ENCODE assay signal across 8 cellular contexts in the genomic region with DNA sequence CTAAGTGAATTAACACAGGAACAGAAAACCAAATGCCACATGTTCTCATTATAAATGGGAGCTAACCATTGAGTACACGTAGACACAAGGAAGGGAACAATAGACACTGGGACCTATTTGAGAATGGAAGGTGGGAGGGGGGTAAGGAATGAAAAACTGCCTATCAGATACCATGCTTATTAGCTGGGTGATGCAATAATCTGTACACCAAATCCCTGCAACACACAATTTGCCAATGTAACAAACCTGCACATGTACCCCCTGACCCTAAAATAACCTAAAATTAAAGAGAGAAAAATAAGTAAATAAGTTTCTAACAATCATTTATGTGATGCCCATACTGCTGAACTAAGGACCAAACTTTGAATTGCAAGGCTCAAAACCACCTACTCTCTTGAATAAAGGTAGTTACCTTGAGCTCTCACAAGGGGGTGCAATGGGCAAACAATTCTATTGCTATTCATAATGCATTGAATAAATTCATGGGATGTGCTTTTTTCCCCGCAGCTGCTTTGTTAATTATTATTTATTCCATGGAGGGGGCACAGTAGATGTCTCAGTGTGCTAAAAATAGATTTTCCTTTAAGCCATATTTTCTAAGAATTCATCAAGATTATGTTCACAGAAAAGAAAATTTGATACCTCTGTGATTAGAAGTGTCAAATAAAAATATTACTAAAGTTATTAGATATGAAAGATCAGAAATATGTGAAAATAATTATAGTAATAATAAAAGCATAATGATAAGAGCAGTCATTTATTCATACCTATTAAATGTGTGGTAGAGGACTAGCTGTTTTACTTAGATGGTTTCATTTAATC.
DNase-seq lines count a peak whose midpoint lies in the region; TF ChIP-seq lines count a peak whose summit lies in the region.

No MANE protein-coding gene starts in this region.

- H3K27ac ChIP-seq in SK-N-SH (ENCODE audit: low read depth in 2 of 2, low read length in 1 of 2): no peak overlapping the region
- no peak overlapping the region for H3K27ac ChIP-seq in osteoblast (ENCODE audit: low read depth, low read length)

- H4K20me1 ChIP-seq in SK-N-SH (ENCODE audit: insufficient read depth) (no peaks in the 10 kb centered on the region), osteoblast (ENCODE audit: insufficient read depth, low read length) (no peaks in the 10 kb centered on the region)

- CTCF ChIA-PET in Calu3 (lab: Charles Lee) (interaction anchor here (0.8 to 1.6 kb wide), 4 partner anchors 18 to 244 kb away, joined by 4 to 9 read pairs (median 5); no protein-coding TSS in a partner anchor), SK-N-SH (lab: Yijun Ruan, JAX) (interaction anchor here (0.6 to 2.8 kb wide), 21 partner anchors 9 to 1049 kb away, joined by 3 to 21 read pairs (median 4); no protein-coding TSS in a partner anchor)
- CTCF ChIA-PET in activated CD4-positive, alpha-beta memory T cell treated with anti-CD3 and anti-CD28 coated beads for 36 hours (lab: Charles Lee): interaction anchor here (0.6 to 2.3 kb wide), 14 partner anchors 8 to 646 kb away, joined by 3 to 31 read pairs (median 4); no protein-coding TSS in a partner anchor

- no peak overlapping the region for H3K4me3 ChIP-seq in SK-N-SH (ENCODE audit: low read depth in 2 of 2, low read length in 1 of 2)
- H3K4me3 ChIP-seq in fibroblast of mammary gland (ENCODE audit: control insufficient read depth, low read depth, low read length): no peak overlapping the region
- no peak overlapping the region for H3K4me3 ChIP-seq in osteoblast (ENCODE audit: insufficient read depth, low read length)

- H3K4me1 ChIP-seq in SK-N-SH (ENCODE audit: control insufficient read depth in 1 of 2, insufficient read depth in 2 of 2, low read depth in 1 of 2, low read length in 1 of 2): no peaks in the 10 kb centered on the region
- no peaks in the 10 kb centered on the region for H3K4me1 ChIP-seq in osteoblast (ENCODE audit: insufficient read depth, low read length)

- no peaks in the 10 kb centered on the region for H3K36me3 ChIP-seq in SK-N-SH (replicated peaks in 1 of 2; ENCODE audit: control insufficient read depth in 1 of 2, insufficient read depth in 2 of 2, low read length in 1 of 2)
- H3K36me3 ChIP-seq in osteoblast (ENCODE audit: insufficient read depth, low read length): no peaks in the 10 kb centered on the region

- no peak for TF ChIP-seq EP300 in SK-N-SH (IDR thresholded peaks at IDR 0.05; ENCODE audit: borderline replicate concordance in 1 of 2, low read depth in 1 of 2, low read length in 1 of 2)

- peak; percentile 83 for TF ChIP-seq RAD21 in SK-N-SH (IDR thresholded peaks at IDR 0.05; ENCODE audit: low read length)

- no peak overlapping the region for H3K4me2 ChIP-seq in SK-N-SH
- H3K4me2 ChIP-seq in osteoblast (ENCODE audit: insufficient read depth, low read length): no peak overlapping the region

- TF ChIP-seq CTCF in Calu3 (IDR thresholded peaks at IDR 0.05; ENCODE audit: unreplicated experiment): peak; percentile 37
- peak; percentile 60 for TF ChIP-seq CTCF in GM20000 (IDR thresholded peaks at IDR 0.05; ENCODE audit: extremely low read depth, missing control alignments)
- peak; percentile 84 for TF ChIP-seq CTCF in SK-N-SH (IDR thresholded peaks at IDR 0.05)
- peak; percentile 78 for TF ChIP-seq CTCF in fibroblast of mammary gland (conservative IDR thresholded peaks at IDR 0.05; ENCODE audit: control insufficient read depth, insufficient read depth, low read depth, low read length)
- peak; percentile 80 for TF ChIP-seq CTCF in osteoblast (IDR thresholded peaks at IDR 0.05; ENCODE audit: extremely low read depth, low read depth, low read length)

- H3K36me3 Mint-ChIP-seq in Calu3 (ENCODE audit: insufficient read depth, unreplicated experiment): no peaks in the 10 kb centered on the region
- no peaks in the 10 kb centered on the region for H3K36me3 Mint-ChIP-seq in activated CD4-positive, alpha-beta memory T cell treated with anti-CD3 and anti-CD28 coated beads for 36 hours

- no peak overlapping the region for H3K4me3 Mint-ChIP-seq in Calu3 (ENCODE audit: low read depth, unreplicated experiment)
- H3K4me3 Mint-ChIP-seq in activated CD4-positive, alpha-beta memory T cell treated with anti-CD3 and anti-CD28 coated beads for 36 hours: no peak overlapping the region

- 4% methylated on average over 2 of the region's 2 CpGs for WGBS in SK-N-SH (ENCODE audit: low lambda C conversion rate)

- no peaks in the 10 kb centered on the region; the same call in 1 of the 2 replicates for H3K9me3 ChIP-seq in SK-N-SH
- no peaks in the 10 kb centered on the region for H3K9me3 ChIP-seq in osteoblast (ENCODE audit: low read depth, low read length)

- DNase-seq in Calu3 (peak; percentile 55), GM20000 (ENCODE audit: low spot score) (peak; percentile 30), NCI-H1092 treated with DMSO at 0.1 percent for 48 hours (lab: John Stamatoyannopoulos, UW) (peak; percentile 78), SK-N-SH (peak; percentile 42), fibroblast of mammary gland (ENCODE audit: low read depth) (peak; percentile 70), osteoblast (ENCODE audit: insufficient read length, low spot score, missing footprints) (peak; percentile 79), occipital lobe (lab: John Stamatoyannopoulos, UW) (no peak)
- no peak for DNase-seq in activated CD4-positive, alpha-beta memory T cell treated with anti-CD3 and anti-CD28 coated beads for 36 hours

- H3K27me3 Mint-ChIP-seq in Calu3 (ENCODE audit: unreplicated experiment): no peaks in the 10 kb centered on the region
- no peaks in the 10 kb centered on the region for H3K27me3 Mint-ChIP-seq in activated CD4-positive, alpha-beta memory T cell treated with anti-CD3 and anti-CD28 coated beads for 36 hours

- H3K9me2 ChIP-seq in SK-N-SH: no peaks in the 10 kb centered on the region

- intact Hi-C loops in Calu3 (cut with micrococcal nuclease; ENCODE audit: unreplicated experiment): loop anchor here (1.0 to 10.0 kb wide), 5 partner anchors 79 to 581 kb away; no protein-coding TSS in a partner anchor
- intact Hi-C loops in activated CD4-positive, alpha-beta memory T cell treated with anti-CD3 and anti-CD28 coated beads for 36 hours (cut with micrococcal nuclease): loop anchor here (2.0 to 10.0 kb wide), 4 partner anchors 245 to 1051 kb away; no protein-coding TSS in a partner anchor

- BruUV-seq in Calu3 (replicated peaks; lab: Mats Ljungman, UMichigan): no TSS peak

- H3K79me2 ChIP-seq in SK-N-SH (ENCODE audit: insufficient read depth): no peaks in the 10 kb centered on the region
- H3K79me2 ChIP-seq in osteoblast (ENCODE audit: insufficient read depth, low read length): no peaks in the 10 kb centered on the region

- peaks cover 3% of the 10 kb centered on the region for H3K9me3 Mint-ChIP-seq in Calu3 (ENCODE audit: low read depth, unreplicated experiment)
- no peaks in the 10 kb centered on the region for H3K9me3 Mint-ChIP-seq in activated CD4-positive, alpha-beta memory T cell treated with anti-CD3 and anti-CD28 coated beads for 36 hours

- H3F3A ChIP-seq in SK-N-SH (replicated peaks; ENCODE audit: insufficient read depth): peaks cover 4% of the 10 kb centered on the region

- POLR2A ChIA-PET in SK-N-SH (lab: Yijun Ruan, JAX): no interaction called here
- POLR2A ChIA-PET in activated CD4-positive, alpha-beta memory T cell treated with anti-CD3 and anti-CD28 coated beads for 36 hours (lab: Charles Lee): interaction anchor here (0.7 kb wide), 1 partner anchor 9 kb away, joined by 3 read pairs; no protein-coding TSS in a partner anchor

- H3K4me1 Mint-ChIP-seq in Calu3 (ENCODE audit: low read depth, unreplicated experiment): peaks cover 14% of the 10 kb centered on the region
- no peaks in the 10 kb centered on the region for H3K4me1 Mint-ChIP-seq in activated CD4-positive, alpha-beta memory T cell treated with anti-CD3 and anti-CD28 coated beads for 36 hours (ENCODE audit: low read depth)

- no peak overlapping the region for H3K27ac Mint-ChIP-seq in Calu3 (ENCODE audit: unreplicated experiment)
- no peak overlapping the region for H3K27ac Mint-ChIP-seq in activated CD4-positive, alpha-beta memory T cell treated with anti-CD3 and anti-CD28 coated beads for 36 hours

- no peak overlapping the region for H3K9ac ChIP-seq in SK-N-SH

- no peak overlapping the region for H2AFZ ChIP-seq in SK-N-SH (ENCODE audit: low read depth)
- H2AFZ ChIP-seq in osteoblast (ENCODE audit: low read length): no peak overlapping the region

- no peaks in the 10 kb centered on the region for H3K27me3 ChIP-seq in SK-N-SH (ENCODE audit: insufficient read depth)
- peaks cover 18% of the 10 kb centered on the region for H3K27me3 ChIP-seq in osteoblast (ENCODE audit: insufficient read depth, low read length)

TF ChIP-seq in SK-N-SH, 30 proteins besides CTCF, POLR2A, EP300 and RAD21:
- TF ChIP-seq TCF12 (IDR thresholded peaks at IDR 0.05): no peak
- TF ChIP-seq SMC3 (IDR thresholded peaks at IDR 0.05; ENCODE audit: low read depth, low read length): peak; percentile 84

Comparison
In these comparisons a context has a peak if more than half of its experiments do, and no peak if none do; other contexts are left out.
1. DNase-seq: peak in Calu3 (single experiment), GM20000 (single experiment), NCI-H1092 treated with DMSO at 0.1 percent for 48 hours (single experiment), SK-N-SH (single experiment), fibroblast of mammary gland (single experiment) and osteoblast (single experiment); none in activated CD4-positive, alpha-beta memory T cell treated with anti-CD3 and anti-CD28 coated beads for 36 hours (single experiment) and occipital lobe (single experiment).
2. Peak in every context shown above with its lines, with median percentiles within 50 percentile points of each other: CTCF ChIP-seq.